ENCODE assay signal across 10 cellular contexts in genomic region chr15:62886431-62887071, GRCh38.
DNase-seq lines count a peak whose midpoint lies in the region; ATAC-seq and TF ChIP-seq lines count a peak whose summit lies in the region.
"Had no signal": no experiment of that assay in that cellular context is flagged by ENCODE, and none has a peak within 500 bp of the region (broad histone marks: within the 10 kb centered on the region; RNA-seq: fewer than 3 reads in every experiment).

No MANE protein-coding gene starts in this region.

- no peaks in the 10 kb centered on the region for H4K20me1 ChIP-seq in mammary epithelial cell (ENCODE audit: insufficient read depth, low read length)

- peak in 2 of 3 experiments; percentile 49 to 67 for DNase-seq in NCI-H1417 (lab: John Stamatoyannopoulos, UW)
- DNase-seq in NCI-H1417 treated with DMSO at 0.1 percent for 48 hours (lab: John Stamatoyannopoulos, UW), result no peak
- peak; percentile 42 for DNase-seq in mammary epithelial cell
- peak in 1 of 3 donors; percentile 71 for DNase-seq in right lobe of liver
- no peak for DNase-seq in transverse colon
- no peak for DNase-seq in vagina (ENCODE audit: extremely low spot score in 2 of 2)
- no peak for DNase-seq in HUDEP-2 (lab: John Stamatoyannopoulos, UW; ENCODE audit: unreplicated experiment in 76 of 76)
- no peak for DNase-seq in thyroid gland
- DNase-seq: HCEC 1CT; NK-92 treated with Interleukin-12 subunit alpha and Interleukin-12 subunit beta, amount 100 ng/mL, for 24 hours had no signal

- CTCF ChIA-PET in mammary epithelial cell (lab: Charles Lee; ENCODE audit: low non-redundant PET), result no interaction called here

- no peaks in the 10 kb centered on the region for H3K27me3 ChIP-seq in mammary epithelial cell (ENCODE audit: insufficient read depth, low read length)
- H3K27me3 ChIP-seq in right lobe of liver, result no peaks in the 10 kb centered on the region
- no peaks in the 10 kb centered on the region for H3K27me3 ChIP-seq in transverse colon
- H3K27me3 ChIP-seq in vagina, result no peaks in the 10 kb centered on the region
- H3K27me3 ChIP-seq in thyroid gland, result no peaks in the 10 kb centered on the region

- dilution Hi-C loops in mammary epithelial cell (cut with HindIII; ENCODE audit: low sequenced_read_pairs), result no loop called here

- peak overlapping the region; percentile 78 for H3K4me2 ChIP-seq in mammary epithelial cell (ENCODE audit: insufficient read depth, low read depth, low read length)

- H3K36me3 ChIP-seq in mammary epithelial cell (ENCODE audit: insufficient read depth, low read length), result no peaks in the 10 kb centered on the region
- H3K36me3 ChIP-seq in right lobe of liver, result no peaks in the 10 kb centered on the region
- no peaks in the 10 kb centered on the region for H3K36me3 ChIP-seq in transverse colon
- H3K36me3 ChIP-seq in vagina, result no peaks in the 10 kb centered on the region
- H3K36me3 ChIP-seq in thyroid gland, result no peaks in the 10 kb centered on the region

- peak overlapping the region; percentile 6 for H3K9ac ChIP-seq in mammary epithelial cell (ENCODE audit: insufficient read depth, low read length)

- TF ChIP-seq CTCF in mammary epithelial cell (conservative IDR thresholded peaks at IDR 0.05 in 1 of 2, IDR thresholded peaks at IDR 0.05 in 1 of 2; ENCODE audit: extremely low read depth in 1 of 2, insufficient read depth in 1 of 2, low read depth in 1 of 2, low read length in 2 of 2) (no peak), right lobe of liver (IDR thresholded peaks at IDR 0.05) (no peak), transverse colon (IDR thresholded peaks at IDR 0.05) (no peak), vagina (IDR thresholded peaks at IDR 0.05) (no peak), thyroid gland (IDR thresholded peaks at IDR 0.05) (no peak)

- no peak overlapping the region for H3K27ac ChIP-seq in mammary epithelial cell (ENCODE audit: insufficient read depth, low read depth, low read length)
- peak overlapping the region; percentile 63 to 82 (median 78) for H3K27ac ChIP-seq in right lobe of liver
- H3K27ac ChIP-seq in transverse colon, result peak overlapping the region; percentile 52 to 68 (median 60)
- H3K27ac ChIP-seq in vagina, result no peak overlapping the region
- H3K27ac ChIP-seq in thyroid gland, result peak overlapping the region in 1 of 3 donors; percentile 8

- BruUV-seq in mammary epithelial cell (replicated peaks; lab: Mats Ljungman, UMichigan), result no TSS peak

- peak overlapping the region; percentile 93 for H2AFZ ChIP-seq in mammary epithelial cell (ENCODE audit: low read depth, low read length)

- no peaks in the 10 kb centered on the region for H3K79me2 ChIP-seq in mammary epithelial cell (ENCODE audit: insufficient read depth, low read length)

- WGBS in mammary epithelial cell (ENCODE audit: low coverage, missing lambda C conversion rate), result 11% methylated on average over 13 of the region's 13 CpGs
- 29% methylated on average over 13 of the region's 13 CpGs for WGBS in right lobe of liver (ENCODE audit: insufficient coverage, low coverage, low lambda C conversion rate, missing lambda C conversion rate)
- WGBS in transverse colon (ENCODE audit: low coverage in 1 of 2), 2 donors, result 42 to 45% methylated on average over 13 of the region's 13 CpGs
- 42 to 44% methylated on average over 13 of the region's 13 CpGs for WGBS in thyroid gland, 2 donors

- peak; percentile 62 to 83 (median 74) for ATAC-seq in right lobe of liver

- in situ Hi-C loops in mammary epithelial cell (cut with MboI; ENCODE audit: low sequenced_read_pairs in 2 of 2), result no loop called here
- in situ Hi-C loops in transverse colon (cut with MboI; ENCODE audit: low pct_ligation_motif_present in 1 of 4, low pct_unique_long_range_greater_than_20kb in 1 of 4, low sequenced_read_pairs in 3 of 4), result loop anchor here in 1 of 4 donors (25.0 kb wide), 1 partner anchor 151 kb away; the partner anchor contains the start of gene TPM1

- TF ChIP-seq EP300 in transverse colon (IDR thresholded peaks at IDR 0.05; ENCODE audit: low read depth), result no peak

- TF ChIP-seq POLR2A in right lobe of liver (IDR thresholded peaks at IDR 0.05), result peak; percentile 65
- TF ChIP-seq POLR2A in transverse colon (IDR thresholded peaks at IDR 0.05), result no peak
- TF ChIP-seq POLR2A in vagina (IDR thresholded peaks at IDR 0.05), result no peak
- no peak for TF ChIP-seq POLR2A in thyroid gland (IDR thresholded peaks at IDR 0.05)

- H3K4me3 ChIP-seq in mammary epithelial cell (replicated peaks in 1 of 3; ENCODE audit: insufficient read depth in 1 of 3, low read depth in 2 of 3, low read length in 3 of 3) (peak overlapping the region in 1 of 3 experiments; percentile 26), right lobe of liver (peak overlapping the region in 1 of 3 donors; percentile 2), transverse colon (no peak overlapping the region), vagina (no peak overlapping the region), thyroid gland (replicated peaks in 1 of 3) (no peak overlapping the region)

- H3K4me1 ChIP-seq in mammary epithelial cell (ENCODE audit: insufficient read depth, low read length) (peaks cover 29% of the 10 kb centered on the region), right lobe of liver (peaks cover 0 to 49% (median 13%) of the 10 kb centered on the region in 4 donors), transverse colon (peaks cover 9 to 43% (median 27%) of the 10 kb centered on the region in 4 donors), vagina (peaks cover 13% of the 10 kb centered on the region), thyroid gland (peaks cover 0 to 27% of the 10 kb centered on the region in 2 donors)

- H3K9me3 ChIP-seq in mammary epithelial cell (replicated peaks; ENCODE audit: insufficient read depth, low read length) (no peaks in the 10 kb centered on the region), right lobe of liver (no peaks in the 10 kb centered on the region), transverse colon (no peaks in the 10 kb centered on the region), vagina (no peaks in the 10 kb centered on the region), thyroid gland (no peaks in the 10 kb centered on the region)

- intact Hi-C loops in mammary epithelial cell (cut with micrococcal nuclease), result no loop called here
- intact Hi-C loops in right lobe of liver (cut with DNase I), result no loop called here
- intact Hi-C loops in transverse colon (cut with DNase I; ENCODE audit: low total_unique reads), result no loop called here
- intact Hi-C loops in vagina (cut with DNase I), result no loop called here
- intact Hi-C loops in thyroid gland (cut with DNase I), result no loop called here

Comparison
In these comparisons a context has a peak if more than half of its experiments do, and no peak if none do; other contexts are left out.
1. DNase-seq: peak in NCI-H1417 (2 of 3) and mammary epithelial cell (single experiment); none in NCI-H1417 treated with DMSO at 0.1 percent for 48 hours (single experiment), transverse colon (single experiment), vagina (0 of 2), HUDEP-2 (0 of 76) and thyroid gland (0 of 2).
2. H3K27ac ChIP-seq: peak in right lobe of liver (3 of 3) and transverse colon (4 of 4); none in mammary epithelial cell (single experiment) and vagina (single experiment).